ENCODE assay signal across 1 cellular context in genomic region chr19:3054972-3055740, GRCh38.
TF ChIP-seq lines count a peak whose summit lies in the region.

No MANE protein-coding gene starts in this region.

TF ChIP-seq in H1, 55 proteins besides CTCF, POLR2A, EP300 and RAD21:
- TF ChIP-seq ASH2L (IDR thresholded peaks at IDR 0.05; ENCODE audit: low read length) (no peak), HDAC6 (IDR thresholded peaks at IDR 0.05; ENCODE audit: low read depth, low read length) (no peak), SP2 (IDR thresholded peaks at IDR 0.05; ENCODE audit: low read length) (no peak), RBBP5 (IDR thresholded peaks at IDR 0.05; ENCODE audit: borderline replicate concordance, low read depth, low read length) (no peak), SIN3A (conservative IDR thresholded peaks at IDR 0.05 in 1 of 2, IDR thresholded peaks at IDR 0.05 in 1 of 2; ENCODE audit: low read depth in 1 of 2, low read length in 2 of 2) (no peak), POLR2AphosphoS5 (IDR thresholded peaks at IDR 0.05; ENCODE audit: low read depth, low read length) (no peak), SAP30 (IDR thresholded peaks at IDR 0.05; ENCODE audit: insufficient read depth, insufficient replicate concordance, low read length) (no peak), MAX (IDR thresholded peaks at IDR 0.05) (no peak), CHD7 (IDR thresholded peaks at IDR 0.05; ENCODE audit: insufficient replicate concordance, low read length) (no peak), SUZ12 (IDR thresholded peaks at IDR 0.05; ENCODE audit: low read length) (no peak)
